16 cellular contexts compared by ENCODE assay signal in the genomic region with DNA sequence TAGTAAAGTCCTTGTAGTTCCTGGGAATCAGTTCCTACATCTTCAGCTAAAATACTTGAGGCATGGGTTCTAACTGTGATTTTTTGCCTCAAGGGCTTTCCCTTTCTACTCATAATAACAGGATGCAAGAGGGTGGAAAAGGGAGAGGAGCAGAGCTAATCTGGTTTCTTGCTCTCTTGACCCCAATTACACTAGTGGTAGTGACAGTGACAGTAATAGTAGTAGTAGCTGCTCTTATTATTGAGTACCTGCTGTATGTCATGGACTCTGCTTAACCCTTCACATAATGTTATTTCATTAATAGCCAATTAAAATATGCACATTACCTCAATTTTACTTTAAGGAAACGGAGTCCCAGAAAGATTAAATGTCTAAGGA.
DNase-seq lines count a peak whose midpoint lies in the region; ATAC-seq and TF ChIP-seq lines count a peak whose summit lies in the region.
"Had no signal": no experiment of that assay in that cellular context is flagged by ENCODE, and none has a peak within 500 bp of the region (broad histone marks: within the 10 kb centered on the region; RNA-seq: fewer than 3 reads in every experiment).

No MANE protein-coding gene starts in this region.

- no peaks in the 10 kb centered on the region for H4K20me1 ChIP-seq in GM23248 (ENCODE audit: insufficient read depth)

- no peaks in the 10 kb centered on the region for H3K36me3 Mint-ChIP-seq in T-helper 1 cell treated with Interleukin-12 subunit alpha and Interleukin-12 subunit beta and Interleukin-4 antibody, amounts not matched to agents 30 μg/mL and 1 μg/mL, for 36 hours (ENCODE audit: low read depth)
- H3K36me3 Mint-ChIP-seq in stimulated activated effector memory CD8-positive, alpha-beta T cell treated with anti-CD3 and anti-CD28 coated beads, Interleukin-12 subunit alpha, Interleukin-12 subunit beta, amount 100 ng/mL, for 72 hours: peaks cover 7% of the 10 kb centered on the region
- no peaks in the 10 kb centered on the region for H3K36me3 Mint-ChIP-seq in activated T-cell treated with anti-CD3 and anti-CD28 coated beads, Interleukin-2, amount 50 U/mL, for 24 hours (ENCODE audit: low read depth)

- ATAC-seq in HG03342 (IDR thresholded peaks at IDR 0.05; ENCODE audit: unreplicated experiment): peak; percentile 14
- ATAC-seq in stimulated activated effector memory CD8-positive, alpha-beta T cell treated with anti-CD3 and anti-CD28 coated beads, Interleukin-12 subunit alpha, Interleukin-12 subunit beta, amount 100 ng/mL, for 72 hours: peak; percentile 42
- no peak for ATAC-seq in body of pancreas
- ATAC-seq: gastroesophageal sphincter had no signal

- peaks cover 12% of the 10 kb centered on the region for H3K27me3 Mint-ChIP-seq in T-helper 1 cell treated with Interleukin-12 subunit alpha and Interleukin-12 subunit beta and Interleukin-4 antibody, amounts not matched to agents 30 μg/mL and 1 μg/mL, for 36 hours (ENCODE audit: low read depth)
- peaks cover 11% of the 10 kb centered on the region for H3K27me3 Mint-ChIP-seq in activated T-cell treated with anti-CD3 and anti-CD28 coated beads, Interleukin-2, amount 50 U/mL, for 24 hours

- H3K9me2 ChIP-seq in GM23248 (ENCODE audit: insufficient read depth): no peaks in the 10 kb centered on the region

- no peak overlapping the region for H3K4me2 ChIP-seq in GM23248 (ENCODE audit: unreplicated experiment)

- H3K9me3 Mint-ChIP-seq in T-helper 1 cell treated with Interleukin-12 subunit alpha and Interleukin-12 subunit beta and Interleukin-4 antibody, amounts not matched to agents 30 μg/mL and 1 μg/mL, for 36 hours: peaks cover 3% of the 10 kb centered on the region
- no peaks in the 10 kb centered on the region for H3K9me3 Mint-ChIP-seq in stimulated activated effector memory CD8-positive, alpha-beta T cell treated with anti-CD3 and anti-CD28 coated beads, Interleukin-12 subunit alpha, Interleukin-12 subunit beta, amount 100 ng/mL, for 72 hours
- no peaks in the 10 kb centered on the region for H3K9me3 Mint-ChIP-seq in activated T-cell treated with anti-CD3 and anti-CD28 coated beads, Interleukin-2, amount 50 U/mL, for 24 hours

- in situ Hi-C loops in GM23248 (cut with MboI): no loop called here

- H3K27ac Mint-ChIP-seq in T-helper 1 cell treated with Interleukin-12 subunit alpha and Interleukin-12 subunit beta and Interleukin-4 antibody, amounts not matched to agents 30 μg/mL and 1 μg/mL, for 36 hours: peak overlapping the region; percentile 16
- peak overlapping the region; percentile 66 for H3K27ac Mint-ChIP-seq in stimulated activated effector memory CD8-positive, alpha-beta T cell treated with anti-CD3 and anti-CD28 coated beads, Interleukin-12 subunit alpha, Interleukin-12 subunit beta, amount 100 ng/mL, for 72 hours
- H3K27ac Mint-ChIP-seq in activated T-cell treated with anti-CD3 and anti-CD28 coated beads, Interleukin-2, amount 50 U/mL, for 24 hours: no peak overlapping the region

- H3K9ac ChIP-seq in GM23248: no peak overlapping the region

- H3K4me3 ChIP-seq in GM23248 (no peak overlapping the region), body of pancreas (no peak overlapping the region)
- H3K4me3 ChIP-seq: gastroesophageal sphincter had no signal

- no peak for TF ChIP-seq POLR2A in body of pancreas (IDR thresholded peaks at IDR 0.05)

- intact Hi-C loops in body of pancreas (cut with DNase I): no loop called here

- H3K36me3 ChIP-seq in GM23248 (ENCODE audit: low read depth) (no peaks in the 10 kb centered on the region), body of pancreas (replicated peaks in 1 of 2; ENCODE audit: insufficient read depth in 1 of 2, low read depth in 2 of 2) (no peaks in the 10 kb centered on the region)
- H3K36me3 ChIP-seq: gastroesophageal sphincter had no signal

- TF ChIP-seq CTCF in body of pancreas (IDR thresholded peaks at IDR 0.05): no peak

- no peaks in the 10 kb centered on the region for H3K9me3 ChIP-seq in GM23248 (ENCODE audit: low read depth)
- no peaks in the 10 kb centered on the region for H3K9me3 ChIP-seq in body of pancreas
- H3K9me3 ChIP-seq: gastroesophageal sphincter had no signal

- H3K4me1 ChIP-seq in GM23248 (ENCODE audit: insufficient read depth): 0 out of 2 replicates have a peak, but pooled peaks cover 3% of the 10 kb centered on the region
- H3K4me1 ChIP-seq in body of pancreas: no peaks in the 10 kb centered on the region
- H3K4me1 ChIP-seq: gastroesophageal sphincter had no signal

- H3K4me3 Mint-ChIP-seq in T-helper 1 cell treated with Interleukin-12 subunit alpha and Interleukin-12 subunit beta and Interleukin-4 antibody, amounts not matched to agents 30 μg/mL and 1 μg/mL, for 36 hours: no peak overlapping the region
- no peak overlapping the region for H3K4me3 Mint-ChIP-seq in stimulated activated effector memory CD8-positive, alpha-beta T cell treated with anti-CD3 and anti-CD28 coated beads, Interleukin-12 subunit alpha, Interleukin-12 subunit beta, amount 100 ng/mL, for 72 hours
- H3K4me3 Mint-ChIP-seq in activated T-cell treated with anti-CD3 and anti-CD28 coated beads, Interleukin-2, amount 50 U/mL, for 24 hours: no peak overlapping the region
- H3K4me3 Mint-ChIP-seq: IgD-negative memory B cell had no signal

- H3K79me2 ChIP-seq in GM23248 (ENCODE audit: insufficient read depth): no peaks in the 10 kb centered on the region

- peak overlapping the region; percentile 25; the same call in 1 of the 2 replicates for H3K27ac ChIP-seq in GM23248
- no peak overlapping the region for H3K27ac ChIP-seq in body of pancreas
- H3K27ac ChIP-seq: 22Rv1, gastroesophageal sphincter had no signal

- H3K27me3 ChIP-seq in GM23248 (replicated peaks; ENCODE audit: insufficient read depth): no peaks in the 10 kb centered on the region
- no peaks in the 10 kb centered on the region for H3K27me3 ChIP-seq in body of pancreas
- H3K27me3 ChIP-seq: gastroesophageal sphincter had no signal

- 0 out of 2 replicates have a peak, but pooled peaks cover 6% of the 10 kb centered on the region for H3F3A ChIP-seq in GM23248 (ENCODE audit: insufficient read depth)

- 83 to 89% methylated on average over 1 of the region's 1 CpG for WGBS in GM23248 (ENCODE audit: low coverage in 1 of 2, low lambda C conversion rate in 2 of 2, missing lambda C conversion rate in 2 of 2), 2 experiments
- 88 to 89% methylated on average over 1 of the region's 1 CpG for WGBS in body of pancreas, 2 donors

- H2AFZ ChIP-seq in GM23248: no peak overlapping the region

- H3K4me1 Mint-ChIP-seq in T-helper 1 cell treated with Interleukin-12 subunit alpha and Interleukin-12 subunit beta and Interleukin-4 antibody, amounts not matched to agents 30 μg/mL and 1 μg/mL, for 36 hours (ENCODE audit: low read depth): peaks cover 17% of the 10 kb centered on the region
- peaks cover 18% of the 10 kb centered on the region for H3K4me1 Mint-ChIP-seq in stimulated activated effector memory CD8-positive, alpha-beta T cell treated with anti-CD3 and anti-CD28 coated beads, Interleukin-12 subunit alpha, Interleukin-12 subunit beta, amount 100 ng/mL, for 72 hours
- peaks cover 28% of the 10 kb centered on the region for H3K4me1 Mint-ChIP-seq in activated T-cell treated with anti-CD3 and anti-CD28 coated beads, Interleukin-2, amount 50 U/mL, for 24 hours (ENCODE audit: low read depth)

- DNase-seq in T-helper 1 cell (no peak), GM23248 (no peak), body of pancreas (no peak), DMS79 (lab: John Stamatoyannopoulos, UW) (no peak)
- no peak for DNase-seq in stimulated activated effector memory CD8-positive, alpha-beta T cell treated with anti-CD3 and anti-CD28 coated beads, Interleukin-12 subunit alpha, Interleukin-12 subunit beta, amount 100 ng/mL, for 72 hours (ENCODE audit: low spot score in 2 of 2)
- DNase-seq in activated T-cell treated with anti-CD3 and anti-CD28 coated beads, Interleukin-2, amount 50 U/mL, for 24 hours: no peak
- DNase-seq: DMS 273 treated with DMSO at 0.1 percent for 48 hours; effector CD4-positive, alpha-beta T cell; NCI-H2081; occipital lobe; stimulated activated CD4-positive, alpha-beta T cell treated with anti-CD3 and anti-CD28 coated beads, Interleukin-12 subunit alpha, Interleukin-12 subunit beta, amount 100 ng/mL, for 4 hours had no signal
